ENCODE assay signal across 8 cellular contexts in genomic region chr2:231052494-231053451, GRCh38. TPM values are rescaled to one million over a fixed set of nuclear protein-coding genes. Genes with fewer than 3 reads are reported as not detected.
DNase-seq lines count a peak whose midpoint lies in the region; ATAC-seq and TF ChIP-seq lines count a peak whose summit lies in the region.

No MANE protein-coding gene starts in this region.

- H3K27me3 Mint-ChIP-seq in CD4-positive, alpha-beta memory T cell, result peaks cover 2 to 10% of the 10 kb centered on the region in 2 donors

- H3K27me3 ChIP-seq in CD4-positive, alpha-beta memory T cell (ENCODE audit: insufficient read depth, low read length), result no peaks in the 10 kb centered on the region
- H3K27me3 ChIP-seq in HL-60 (ENCODE audit: insufficient read depth, poor library complexity, severe bottlenecking), result no peaks in the 10 kb centered on the region
- H3K27me3 ChIP-seq in OCI-LY1 (ENCODE audit: insufficient read depth, low read length), result 0 out of 2 replicates have a peak, but pooled peaks cover 3% of the 10 kb centered on the region
- no peaks in the 10 kb centered on the region for H3K27me3 ChIP-seq in esophagus (ENCODE audit: control insufficient read depth in 1 of 2, insufficient read depth in 2 of 2, low read length in 2 of 2)
- H3K27me3 ChIP-seq in muscle layer of colon (ENCODE audit: control insufficient read depth in 1 of 2, insufficient read depth in 2 of 2, low read length in 2 of 2), result no peaks in the 10 kb centered on the region

- H2AFZ ChIP-seq in OCI-LY1 (ENCODE audit: low read length), result peak overlapping the region; percentile 66

- H3K4me3 ChIP-seq in CD4-positive, alpha-beta memory T cell (ENCODE audit: low read length in 2 of 2), result peak overlapping the region; percentile 77 to 84
- H3K4me3 ChIP-seq in HL-60 (replicated peaks; ENCODE audit: insufficient read depth, low read length), result peak overlapping the region; percentile 60
- H3K4me3 ChIP-seq in OCI-LY1 (ENCODE audit: low read depth, low read length, poor library complexity, severe bottlenecking), result peak overlapping the region; percentile 70
- H3K4me3 ChIP-seq in esophagus (ENCODE audit: low read depth in 1 of 2, low read length in 2 of 2), result peak overlapping the region; percentile 48 to 56
- peak overlapping the region; percentile 69 to 88 for H3K4me3 ChIP-seq in muscle layer of colon (ENCODE audit: low read depth in 1 of 2, low read length in 2 of 2)

- peak; percentile 69 for TF ChIP-seq CTCF in HL-60 (IDR thresholded peaks at IDR 0.05; ENCODE audit: insufficient read depth, low read length)
- peak; percentile 86 for TF ChIP-seq CTCF in OCI-LY1 (IDR thresholded peaks at IDR 0.05; ENCODE audit: low read length)

- POLR2A ChIA-PET in CD4-positive, alpha-beta memory T cell (lab: Charles Lee; ENCODE audit: partially characterized antibody), result interaction anchor here (0.7 to 1.0 kb wide), 3 partner anchors 401 to 430 kb away, joined by 3 read pairs; no protein-coding TSS in a partner anchor

- H3K4me1 Mint-ChIP-seq in CD4-positive, alpha-beta memory T cell, result peaks cover 12 to 40% (median 25%) of the 10 kb centered on the region in 4 donors

- no peaks in the 10 kb centered on the region for H3K9me3 ChIP-seq in CD4-positive, alpha-beta memory T cell (ENCODE audit: control insufficient read depth in 1 of 2, low read length in 2 of 2)
- H3K9me3 ChIP-seq in OCI-LY1 (ENCODE audit: low read length) (no peaks in the 10 kb centered on the region), esophagus (ENCODE audit: control insufficient read depth in 2 of 2, insufficient read depth in 1 of 2, low read depth in 1 of 2, low read length in 1 of 2) (no peaks in the 10 kb centered on the region), muscle layer of colon (ENCODE audit: low read length) (no peaks in the 10 kb centered on the region)

- H3K9ac ChIP-seq in OCI-LY1 (ENCODE audit: low read length) (peak overlapping the region; percentile 64), muscle layer of colon (ENCODE audit: low read length) (peak overlapping the region; percentile 20)

- H4K20me1 ChIP-seq in OCI-LY1 (ENCODE audit: insufficient read depth, low read length), result no peaks in the 10 kb centered on the region

- WGBS in esophagus, 2 donors, result 6% methylated on average over 58 to 62 of the region's 62 CpGs

- peaks cover 0 to 6% of the 10 kb centered on the region in 2 donors for H3K36me3 Mint-ChIP-seq in CD4-positive, alpha-beta memory T cell

- H3K4me2 ChIP-seq in OCI-LY1 (ENCODE audit: low read length), result peak overlapping the region; percentile 96

- DNase-seq in CD4-positive, alpha-beta memory T cell, result peak; percentile 80 to 84 (median 83)
- DNase-seq in HL-60 (ENCODE audit: low read depth in 1 of 2, low spot score in 1 of 2) (peak; percentile 49 to 77), activated T-cell treated with anti-CD3 and anti-CD28 coated beads for 24 hours (ENCODE audit: low read depth) (peak; percentile 78)
- peak; percentile 58 to 68 for DNase-seq in stimulated activated CD8-positive, alpha-beta memory T cell treated with anti-CD3 and anti-CD28 coated beads, Interleukin-7, amount 100 ng/mL, for 1 hour (ENCODE audit: low read depth in 2 of 2)

- H3K4me3 Mint-ChIP-seq in CD4-positive, alpha-beta memory T cell, result peak overlapping the region; percentile 90 to 96 (median 92)

- peak; percentile 54 for ATAC-seq in GM19397 (IDR thresholded peaks at IDR 0.05; ENCODE audit: unreplicated experiment)

- peak overlapping the region in 5 of 7 donors; percentile 69 to 88 (median 84) for H3K27ac Mint-ChIP-seq in CD4-positive, alpha-beta memory T cell

- no peaks in the 10 kb centered on the region for H3K9me3 Mint-ChIP-seq in CD4-positive, alpha-beta memory T cell

- H3K9me2 ChIP-seq in OCI-LY1 (ENCODE audit: low read depth, low read length), result no peaks in the 10 kb centered on the region

- H3K36me3 ChIP-seq in CD4-positive, alpha-beta memory T cell (ENCODE audit: insufficient read depth, low read length), result no peaks in the 10 kb centered on the region
- H3K36me3 ChIP-seq in OCI-LY1 (ENCODE audit: insufficient read depth, low read length) (no peaks in the 10 kb centered on the region), esophagus (ENCODE audit: control insufficient read depth in 2 of 2, insufficient read depth in 2 of 2, low read length in 1 of 2) (no peaks in the 10 kb centered on the region), muscle layer of colon (ENCODE audit: insufficient read depth, low read length) (no peaks in the 10 kb centered on the region)

- H3F3A ChIP-seq in OCI-LY1 (ENCODE audit: insufficient read depth, low read length), result no peaks in the 10 kb centered on the region

- peaks cover 10% of the 10 kb centered on the region for H3K79me2 ChIP-seq in OCI-LY1 (ENCODE audit: insufficient read depth, low read length)

- peaks cover 14% of the 10 kb centered on the region for H3K4me1 ChIP-seq in CD4-positive, alpha-beta memory T cell (ENCODE audit: insufficient read depth, low read length)
- peaks cover 12% of the 10 kb centered on the region for H3K4me1 ChIP-seq in OCI-LY1 (ENCODE audit: insufficient read depth, low read length, severe bottlenecking)
- peaks cover 4% of the 10 kb centered on the region in 2 donors for H3K4me1 ChIP-seq in esophagus (ENCODE audit: control insufficient read depth in 2 of 2, insufficient read depth in 2 of 2, low read length in 1 of 2)
- peaks cover 13% of the 10 kb centered on the region for H3K4me1 ChIP-seq in muscle layer of colon (ENCODE audit: insufficient read depth, low read length)

- intact Hi-C loops in CD4-positive, alpha-beta memory T cell (cut with micrococcal nuclease), result loop anchor here (1.0 to 10.0 kb wide), 2 partner anchors 148 to 228 kb away; no protein-coding TSS in a partner anchor

- CTCF ChIA-PET in CD4-positive, alpha-beta memory T cell (lab: Charles Lee; ENCODE audit: partially characterized antibody), result interaction anchor here (0.6 to 2.6 kb wide), 29 partner anchors 8 to 799 kb away, joined by 3 to 21 read pairs (median 4); no protein-coding TSS in a partner anchor

- H3K27ac ChIP-seq in CD4-positive, alpha-beta memory T cell (ENCODE audit: low read depth, low read length), result no peak overlapping the region
- H3K27ac ChIP-seq in HL-60 (replicated peaks) (no peak overlapping the region), OCI-LY1 (ENCODE audit: low read depth, low read length, poor library complexity, severe bottlenecking) (no peak overlapping the region), esophagus (ENCODE audit: low read depth in 2 of 2, low read length in 1 of 2) (peak overlapping the region in 1 of 2 donors; percentile 50), muscle layer of colon (ENCODE audit: low read depth, low read length) (no peak overlapping the region)

RNA-seq across cellular contexts. Expression of gene PSMD1, which starts 3.9 kb away (rescaled TPM):
- 10 to 100 TPM; 38.0 to 40.8 TPM for total RNA-seq in CD4-positive, alpha-beta memory T cell
- 10 to 100 TPM; 64.5 to 65.0 TPM for polyA plus RNA-seq in CD4-positive, alpha-beta memory T cell
- 10 to 100 TPM; 18.0 to 38.6 TPM for polyA plus RNA-seq in esophagus

RNA-seq across cellular contexts. Expression of gene C2orf72, which starts 15.4 kb away (rescaled TPM):
- not detected for total RNA-seq in CD4-positive, alpha-beta memory T cell
- not detected for polyA plus RNA-seq in CD4-positive, alpha-beta memory T cell
- under 1 TPM; 0.28 to 0.47 TPM for polyA plus RNA-seq in esophagus

RNA-seq across cellular contexts. Expression of gene SPATA3, which starts 56.9 kb away (rescaled TPM):
- total RNA-seq in CD4-positive, alpha-beta memory T cell, result not detected
- polyA plus RNA-seq in CD4-positive, alpha-beta memory T cell, result not detected
- polyA plus RNA-seq in esophagus, result not detected
